Comparison of ENCODE assay signal across 24 cellular contexts in the genomic region with DNA sequence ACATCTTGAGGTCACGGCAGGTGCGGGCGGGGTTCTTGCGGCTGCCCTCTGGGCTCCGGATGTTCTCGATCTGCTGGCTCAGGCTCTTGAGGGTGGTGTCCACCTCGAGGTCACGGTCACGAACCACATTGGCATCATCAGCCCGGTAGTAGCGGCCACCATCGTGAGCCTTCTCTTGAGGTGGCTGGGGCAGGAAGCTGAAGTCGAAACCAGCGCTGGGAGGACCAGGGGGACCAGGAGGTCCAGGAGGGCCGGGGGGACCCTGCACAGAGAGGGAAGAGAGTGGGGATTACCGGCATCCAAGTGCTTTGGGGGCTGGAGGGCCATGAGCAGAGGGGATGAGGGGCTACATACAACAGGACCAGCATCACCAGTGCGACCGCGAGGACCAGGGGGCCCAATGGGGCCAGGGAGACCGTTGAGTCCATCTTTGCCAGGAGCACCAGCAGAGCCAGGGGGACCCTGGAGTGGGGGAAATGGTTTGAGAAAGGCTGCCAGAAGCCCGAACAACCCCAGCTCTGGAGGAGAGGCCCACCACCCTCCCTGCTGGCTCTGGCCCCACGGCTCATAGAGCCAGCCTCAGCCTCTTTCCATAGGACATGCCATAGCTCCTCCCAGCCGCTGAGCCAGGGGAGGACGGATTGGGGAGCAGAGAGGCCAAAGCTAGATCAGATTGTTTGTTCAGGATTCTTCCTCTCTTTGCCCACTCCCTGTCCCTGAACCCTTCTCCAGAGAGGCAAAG. TPM values are rescaled to one million over a fixed set of nuclear protein-coding genes. Genes with fewer than 3 reads are reported as not detected.
DNase-seq lines count a peak whose midpoint lies in the region; ATAC-seq and TF ChIP-seq lines count a peak whose summit lies in the region.
"Had no signal": no experiment of that assay in that cellular context is flagged by ENCODE, and none has a peak within 500 bp of the region (broad histone marks: within the 10 kb centered on the region; RNA-seq: fewer than 3 reads in every experiment).

No MANE protein-coding gene starts in this region.

- H3K4me3 ChIP-seq in brain microvascular endothelial cell (ENCODE audit: low read depth, low read length): no peak overlapping the region
- H3K4me3 ChIP-seq in mesenchymal stem cell (ENCODE audit: insufficient read depth in 1 of 2, low read depth in 1 of 2, low read length in 2 of 2): no peak overlapping the region
- H3K4me3 ChIP-seq in transverse colon: no peak overlapping the region
- H3K4me3 ChIP-seq: spleen, upper lobe of left lung had no signal

- H3K27ac ChIP-seq in brain microvascular endothelial cell (peak overlapping the region; percentile 9), mesenchymal stem cell (ENCODE audit: low read length, poor library complexity, severe bottlenecking) (peak overlapping the region; percentile 80), transverse colon (peak overlapping the region; percentile 6 to 83 (median 14))
- H3K27ac ChIP-seq: 22Rv1, foreskin keratinocyte, parathyroid adenoma, spleen, upper lobe of left lung had no signal

- H2BK12ac ChIP-seq in mesenchymal stem cell (ENCODE audit: low read length in 2 of 2): no peak overlapping the region

- H3K36me3 ChIP-seq in brain microvascular endothelial cell (replicated peaks) (peaks cover 95% of the 10 kb centered on the region), mesenchymal stem cell (ENCODE audit: control insufficient read depth in 1 of 2, insufficient read depth in 2 of 2, low read depth in 1 of 2, low read length in 2 of 2) (peaks cover 82 to 90% of the 10 kb centered on the region in 2 experiments), transverse colon (peaks cover 0 to 12% (median 0%) of the 10 kb centered on the region in 4 donors)

- intact Hi-C loops in activated CD8-positive, alpha-beta T cell treated with anti-CD3 and anti-CD28 coated beads for 36 hours (cut with micrococcal nuclease): no loop called here
- intact Hi-C loops in transverse colon (cut with DNase I; ENCODE audit: low total_unique reads): no loop called here

- in situ Hi-C loops in brain microvascular endothelial cell (cut with HindIII; ENCODE audit: low pct_ligation_motif_present, low sequenced_read_pairs) (no loop called here), transverse colon (cut with MboI; ENCODE audit: low pct_ligation_motif_present in 1 of 4, low pct_unique_long_range_greater_than_20kb in 1 of 4, low sequenced_read_pairs in 3 of 4) (no loop called here)

- H2AFZ ChIP-seq in mesenchymal stem cell (ENCODE audit: low read depth, low read length): no peak overlapping the region
- H2AFZ ChIP-seq: parathyroid adenoma had no signal

- TF ChIP-seq EP300 in transverse colon (IDR thresholded peaks at IDR 0.05; ENCODE audit: low read depth): no peak

- H3K4me1 Mint-ChIP-seq in activated CD8-positive, alpha-beta T cell treated with anti-CD3 and anti-CD28 coated beads for 36 hours (ENCODE audit: low read depth): peaks cover 12% of the 10 kb centered on the region
- H3K4me1 Mint-ChIP-seq in activated CD8-positive, alpha-beta T cell treated with anti-CD3 and anti-CD28 coated beads, Interleukin-2, amount 10 ng/mL, durations not matched to agents 7 days and 5 days (ENCODE audit: low read depth): peaks cover 21% of the 10 kb centered on the region
- H3K4me1 Mint-ChIP-seq in activated naive CD8-positive, alpha-beta T cell treated with anti-CD3 and anti-CD28 coated beads, Interleukin-2, amount 50 U/mL, for 24 hours: peaks cover 16% of the 10 kb centered on the region

- no peak overlapping the region for H3K4me2 ChIP-seq in mesenchymal stem cell (ENCODE audit: low read length, poor library complexity, severe bottlenecking)

- no peak overlapping the region for H3K23ac ChIP-seq in mesenchymal stem cell (ENCODE audit: low read length in 2 of 2)

- H3K9ac ChIP-seq in mesenchymal stem cell (ENCODE audit: low read length): peak overlapping the region; percentile 100
- H3K9ac ChIP-seq: parathyroid adenoma had no signal

- no peaks in the 10 kb centered on the region for H3K79me1 ChIP-seq in mesenchymal stem cell (replicated peaks; ENCODE audit: low read length, poor library complexity, severe bottlenecking)

- H3K9me3 Mint-ChIP-seq in activated CD8-positive, alpha-beta T cell treated with anti-CD3 and anti-CD28 coated beads for 36 hours: no peaks in the 10 kb centered on the region
- H3K9me3 Mint-ChIP-seq in activated CD8-positive, alpha-beta T cell treated with anti-CD3 and anti-CD28 coated beads, Interleukin-2, amount 10 ng/mL, durations not matched to agents 7 days and 5 days (ENCODE audit: insufficient read depth): no peaks in the 10 kb centered on the region
- no peaks in the 10 kb centered on the region for H3K9me3 Mint-ChIP-seq in activated naive CD8-positive, alpha-beta T cell treated with anti-CD3 and anti-CD28 coated beads, Interleukin-2, amount 50 U/mL, for 24 hours
- H3K9me3 Mint-ChIP-seq: stimulated activated effector memory CD8-positive, alpha-beta T cell treated with anti-CD3 and anti-CD28 coated beads, Interleukin-12 subunit alpha, Interleukin-12 subunit beta, amount 100 ng/mL, for 72 hours had no signal

- H2AK5ac ChIP-seq in mesenchymal stem cell (ENCODE audit: low read length, severe bottlenecking): no peak overlapping the region

- peak overlapping the region; percentile 8 for H3K27ac Mint-ChIP-seq in activated CD8-positive, alpha-beta T cell treated with anti-CD3 and anti-CD28 coated beads for 36 hours
- H3K27ac Mint-ChIP-seq in activated CD8-positive, alpha-beta T cell treated with anti-CD3 and anti-CD28 coated beads, Interleukin-2, amount 10 ng/mL, durations not matched to agents 7 days and 5 days: no peak overlapping the region
- H3K27ac Mint-ChIP-seq in activated naive CD8-positive, alpha-beta T cell treated with anti-CD3 and anti-CD28 coated beads, Interleukin-2, amount 50 U/mL, for 24 hours: no peak overlapping the region
- H3K27ac Mint-ChIP-seq: CD4-positive, alpha-beta memory T cell; stimulated activated effector memory CD8-positive, alpha-beta T cell treated with anti-CD3 and anti-CD28 coated beads, Interleukin-12 subunit alpha, Interleukin-12 subunit beta, amount 100 ng/mL, for 72 hours had no signal

- POLR2A ChIA-PET in activated CD8-positive, alpha-beta T cell treated with anti-CD3 and anti-CD28 coated beads for 36 hours (lab: Charles Lee): no interaction called here
- POLR2A ChIA-PET in activated CD8-positive, alpha-beta T cell treated with anti-CD3 and anti-CD28 coated beads, Interleukin-2, amount 10 ng/mL, durations not matched to agents 7 days and 5 days (lab: Charles Lee): no interaction called here

- peaks cover 67% of the 10 kb centered on the region for H3K4me1 ChIP-seq in mesenchymal stem cell (ENCODE audit: control insufficient read depth, insufficient read depth, low read depth, low read length)
- H3K4me1 ChIP-seq in transverse colon: peaks cover 0 to 20% (median 6%) of the 10 kb centered on the region in 4 donors
- H3K4me1 ChIP-seq: parathyroid adenoma had no signal

- peak overlapping the region in 1 of 2 experiments; percentile 16 for H3K18ac ChIP-seq in mesenchymal stem cell (ENCODE audit: low read depth in 1 of 2, low read length in 2 of 2)

- TF ChIP-seq CTCF in activated CD8-positive, alpha-beta T cell treated with anti-CD3 and anti-CD28 coated beads for 36 hours (IDR thresholded peaks at IDR 0.05): no peak
- no peak for TF ChIP-seq CTCF in brain microvascular endothelial cell (IDR thresholded peaks at IDR 0.05; ENCODE audit: low read depth, low read length, missing control alignments)
- no peak for TF ChIP-seq CTCF in transverse colon (IDR thresholded peaks at IDR 0.05)

- ATAC-seq in activated CD8-positive, alpha-beta T cell treated with anti-CD3 and anti-CD28 coated beads for 36 hours: no peak
- ATAC-seq in activated CD8-positive, alpha-beta T cell treated with anti-CD3 and anti-CD28 coated beads, Interleukin-2, amount 10 ng/mL, durations not matched to agents 7 days and 5 days: no peak
- no peak for ATAC-seq in GM18511 (IDR thresholded peaks at IDR 0.05; ENCODE audit: unreplicated experiment)
- ATAC-seq in activated naive CD8-positive, alpha-beta T cell treated with anti-CD3 and anti-CD28 coated beads, Interleukin-2, amount 50 U/mL, for 24 hours: no peak
- ATAC-seq: activated CD4-positive, CD25-positive, alpha-beta regulatory T cell treated with anti-CD3 and anti-CD28 coated beads, Interleukin-2, amount 50 U/mL, for 24 hours; foreskin keratinocyte; left colon; stimulated activated effector memory CD8-positive, alpha-beta T cell treated with anti-CD3 and anti-CD28 coated beads, Interleukin-12 subunit alpha, Interleukin-12 subunit beta, amount 100 ng/mL, for 72 hours had no signal

- H2BK120ac ChIP-seq in mesenchymal stem cell (ENCODE audit: low read depth, low read length): no peak overlapping the region

- H3K27me3 Mint-ChIP-seq in activated CD8-positive, alpha-beta T cell treated with anti-CD3 and anti-CD28 coated beads for 36 hours: no peaks in the 10 kb centered on the region
- no peaks in the 10 kb centered on the region for H3K27me3 Mint-ChIP-seq in activated CD8-positive, alpha-beta T cell treated with anti-CD3 and anti-CD28 coated beads, Interleukin-2, amount 10 ng/mL, durations not matched to agents 7 days and 5 days (ENCODE audit: low read depth)
- no peaks in the 10 kb centered on the region for H3K27me3 Mint-ChIP-seq in activated naive CD8-positive, alpha-beta T cell treated with anti-CD3 and anti-CD28 coated beads, Interleukin-2, amount 50 U/mL, for 24 hours
- H3K27me3 Mint-ChIP-seq: CD4-positive, alpha-beta memory T cell had no signal

- TF ChIP-seq POLR2A in transverse colon (IDR thresholded peaks at IDR 0.05): no peak

- H2BK15ac ChIP-seq in mesenchymal stem cell (ENCODE audit: low read depth, poor library complexity, severe bottlenecking): no peak overlapping the region

- no peak overlapping the region for H2BK5ac ChIP-seq in mesenchymal stem cell (ENCODE audit: low read depth, low read length, poor library complexity, severe bottlenecking)

- CTCF ChIA-PET in activated CD8-positive, alpha-beta T cell treated with anti-CD3 and anti-CD28 coated beads for 36 hours (lab: Charles Lee): interaction anchor here (1.0 kb wide), 1 partner anchor 17 kb away, joined by 4 read pairs; no protein-coding TSS in a partner anchor
- CTCF ChIA-PET in activated CD8-positive, alpha-beta T cell treated with anti-CD3 and anti-CD28 coated beads, Interleukin-2, amount 10 ng/mL, durations not matched to agents 7 days and 5 days (lab: Charles Lee): no interaction called here

- DNase-seq in activated CD8-positive, alpha-beta T cell treated with anti-CD3 and anti-CD28 coated beads for 36 hours: no peak
- DNase-seq in activated CD8-positive, alpha-beta T cell treated with anti-CD3 and anti-CD28 coated beads, Interleukin-2, amount 10 ng/mL, durations not matched to agents 7 days and 5 days: no peak
- peak; percentile 68 for DNase-seq in brain microvascular endothelial cell
- peak; percentile 55 for DNase-seq in mesenchymal stem cell
- no peak for DNase-seq in transverse colon
- no peak for DNase-seq in OCI-M1 (lab: John Stamatoyannopoulos, UW)
- DNase-seq in activated naive CD8-positive, alpha-beta T cell treated with anti-CD3 and anti-CD28 coated beads, Interleukin-2, amount 50 U/mL, for 24 hours: no peak
- DNase-seq: activated naive CD4-positive, alpha-beta T cell; CD4-positive, alpha-beta memory T cell; effector CD4-positive, alpha-beta T cell; foreskin keratinocyte; left colon; NCI-H1436 treated with DMSO at 0.1 percent for 48 hours; NCI-H446 treated with DMSO at 0.1 percent for 48 hours; SHP77; spleen; T-helper 2 cell had no signal

- no peak overlapping the region for H4K91ac ChIP-seq in mesenchymal stem cell (ENCODE audit: low read length)

- H3K27me3 ChIP-seq in brain microvascular endothelial cell (replicated peaks): no peaks in the 10 kb centered on the region
- H3K27me3 ChIP-seq in mesenchymal stem cell (ENCODE audit: control insufficient read depth in 1 of 2, insufficient read depth in 1 of 2, low read length in 2 of 2): no peaks in the 10 kb centered on the region
- H3K27me3 ChIP-seq in transverse colon: no peaks in the 10 kb centered on the region
- H3K27me3 ChIP-seq: foreskin keratinocyte, spleen, upper lobe of left lung had no signal

- H3K14ac ChIP-seq in mesenchymal stem cell (ENCODE audit: low read length in 2 of 2): no peak overlapping the region

- WGBS in mesenchymal stem cell: 92% methylated on average over 23 of the region's 24 CpGs
- 58 to 78% methylated on average over 3 to 24 of the region's 24 CpGs for WGBS in transverse colon (ENCODE audit: low coverage in 1 of 2), 2 donors

- no peaks in the 10 kb centered on the region for H3K36me3 Mint-ChIP-seq in activated CD8-positive, alpha-beta T cell treated with anti-CD3 and anti-CD28 coated beads for 36 hours (ENCODE audit: low read depth)
- H3K36me3 Mint-ChIP-seq in activated CD8-positive, alpha-beta T cell treated with anti-CD3 and anti-CD28 coated beads, Interleukin-2, amount 10 ng/mL, durations not matched to agents 7 days and 5 days (ENCODE audit: low read depth): no peaks in the 10 kb centered on the region
- H3K36me3 Mint-ChIP-seq in activated naive CD8-positive, alpha-beta T cell treated with anti-CD3 and anti-CD28 coated beads, Interleukin-2, amount 50 U/mL, for 24 hours (ENCODE audit: low read depth): no peaks in the 10 kb centered on the region
- H3K36me3 Mint-ChIP-seq: CD4-positive, alpha-beta memory T cell; stimulated activated effector memory CD8-positive, alpha-beta T cell treated with anti-CD3 and anti-CD28 coated beads, Interleukin-12 subunit alpha, Interleukin-12 subunit beta, amount 100 ng/mL, for 72 hours had no signal

- H3K4ac ChIP-seq in mesenchymal stem cell (ENCODE audit: low read depth in 1 of 2, low read length in 2 of 2): no peak overlapping the region

- H4K8ac ChIP-seq in mesenchymal stem cell (ENCODE audit: low read length): peak overlapping the region; percentile 22

- H3K9me3 ChIP-seq in mesenchymal stem cell (ENCODE audit: control insufficient read depth, low read length) (no peaks in the 10 kb centered on the region), transverse colon (no peaks in the 10 kb centered on the region)
- H3K9me3 ChIP-seq: spleen, upper lobe of left lung had no signal

- H3K4me3 Mint-ChIP-seq in activated CD8-positive, alpha-beta T cell treated with anti-CD3 and anti-CD28 coated beads for 36 hours: no peak overlapping the region
- H3K4me3 Mint-ChIP-seq in activated CD8-positive, alpha-beta T cell treated with anti-CD3 and anti-CD28 coated beads, Interleukin-2, amount 10 ng/mL, durations not matched to agents 7 days and 5 days: no peak overlapping the region
- H3K4me3 Mint-ChIP-seq in activated naive CD8-positive, alpha-beta T cell treated with anti-CD3 and anti-CD28 coated beads, Interleukin-2, amount 50 U/mL, for 24 hours: no peak overlapping the region
- H3K4me3 Mint-ChIP-seq: CD4-positive, alpha-beta memory T cell; stimulated activated effector memory CD8-positive, alpha-beta T cell treated with anti-CD3 and anti-CD28 coated beads, Interleukin-12 subunit alpha, Interleukin-12 subunit beta, amount 100 ng/mL, for 72 hours had no signal

RNA-seq across cellular contexts. Expression of a gene that starts 14.6 kb away (rescaled TPM):
- total RNA-seq in activated CD8-positive, alpha-beta T cell treated with anti-CD3 and anti-CD28 coated beads for 36 hours: 1 to 10 TPM in 1 of 2 experiments, under 1 TPM in 1; 0.92 to 1.0 TPM
- under 1 TPM; 0.18 to 0.26 TPM for total RNA-seq in activated CD8-positive, alpha-beta T cell treated with anti-CD3 and anti-CD28 coated beads, Interleukin-2, amount 10 ng/mL, durations not matched to agents 7 days and 5 days
- polyA plus RNA-seq in mesenchymal stem cell (2013, experiment 1 of 2): 4,381 TPM
- 4,150 TPM for polyA plus RNA-seq in mesenchymal stem cell (2013, experiment 2 of 2)
- 100 to 1,000 TPM in 2 of 4 donors, 10 to 100 TPM in 2; 13.0 to 210 (median 79.8) TPM for total RNA-seq in transverse colon
- polyA plus RNA-seq: CD4-positive, alpha-beta memory T cell had no signal

RNA-seq across cellular contexts. Expression of a gene that starts 21.0 kb away (rescaled TPM):
- total RNA-seq in activated CD8-positive, alpha-beta T cell treated with anti-CD3 and anti-CD28 coated beads for 36 hours: under 1 TPM in 1 of 2 experiments, not detected in 1; 0.34 TPM
- not detected for total RNA-seq in activated CD8-positive, alpha-beta T cell treated with anti-CD3 and anti-CD28 coated beads, Interleukin-2, amount 10 ng/mL, durations not matched to agents 7 days and 5 days
- 0.14 TPM for polyA plus RNA-seq in mesenchymal stem cell (2013, experiment 1 of 2)
- polyA plus RNA-seq in mesenchymal stem cell (2013, experiment 2 of 2): 0.08 TPM
- 10 to 100 TPM in 1 of 4 donors, 1 to 10 TPM in 3; 3.7 to 65.3 (median 7.6) TPM for total RNA-seq in transverse colon
- total RNA-seq: CD4-positive, alpha-beta memory T cell; foreskin keratinocyte; H1 had no signal
- polyA plus RNA-seq: CD4-positive, alpha-beta memory T cell; foreskin keratinocyte had no signal

RNA-seq across cellular contexts. Expression of a gene that starts 36.4 kb away (rescaled TPM):
- 10 to 100 TPM; 52.4 to 56.4 TPM for total RNA-seq in activated CD8-positive, alpha-beta T cell treated with anti-CD3 and anti-CD28 coated beads for 36 hours
- total RNA-seq in activated CD8-positive, alpha-beta T cell treated with anti-CD3 and anti-CD28 coated beads, Interleukin-2, amount 10 ng/mL, durations not matched to agents 7 days and 5 days: 100 to 1,000 TPM; 113 to 115 TPM
- 34.9 TPM for polyA plus RNA-seq in mesenchymal stem cell (2013, experiment 1 of 2)
- polyA plus RNA-seq in mesenchymal stem cell (2013, experiment 2 of 2): 33.0 TPM
- total RNA-seq in transverse colon: 10 to 100 TPM; 19.0 to 29.9 (median 27.7) TPM

RNA-seq across cellular contexts. Expression of a gene that starts 56.9 kb away (rescaled TPM):
- total RNA-seq in activated CD8-positive, alpha-beta T cell treated with anti-CD3 and anti-CD28 coated beads for 36 hours: 1 to 10 TPM in 1 of 2 experiments, under 1 TPM in 1; 0.47 to 1.3 TPM
- under 1 TPM; 0.50 to 0.55 TPM for total RNA-seq in activated CD8-positive, alpha-beta T cell treated with anti-CD3 and anti-CD28 coated beads, Interleukin-2, amount 10 ng/mL, durations not matched to agents 7 days and 5 days
- 17.9 TPM for polyA plus RNA-seq in mesenchymal stem cell (2013, experiment 1 of 2)
- polyA plus RNA-seq in mesenchymal stem cell (2013, experiment 2 of 2): 17.2 TPM
- 1 to 10 TPM in 1 of 4 donors, under 1 TPM in 2, not detected in 1; 0.14 to 1.8 (median 0.32) TPM for total RNA-seq in transverse colon

Comparison
In these comparisons a context has a peak if more than half of its experiments do, and no peak if none do; other contexts are left out.
1. DNase-seq: peak in brain microvascular endothelial cell (single experiment) and mesenchymal stem cell (single experiment); none in activated CD8-positive, alpha-beta T cell treated with anti-CD3 and anti-CD28 coated beads for 36 hours (single experiment), activated CD8-positive, alpha-beta T cell treated with anti-CD3 and anti-CD28 coated beads, Interleukin-2, amount 10 ng/mL, durations not matched to agents 7 days and 5 days (single experiment), transverse colon (single experiment), OCI-M1 (single experiment) and activated naive CD8-positive, alpha-beta T cell treated with anti-CD3 and anti-CD28 coated beads, Interleukin-2, amount 50 U/mL, for 24 hours (single experiment).
2. H3K27ac ChIP-seq: peak in every context shown above with its lines; median percentile 80 in mesenchymal stem cell; 14 in transverse colon; 9 in brain microvascular endothelial cell.
3. RNA of a gene that starts 14.6 kb away (total RNA-seq): 13.0 to 210 TPM in transverse colon; 0.92 to 1.0 TPM in activated CD8-positive, alpha-beta T cell treated with anti-CD3 and anti-CD28 coated beads for 36 hours and 0.18 to 0.26 TPM in activated CD8-positive, alpha-beta T cell treated with anti-CD3 and anti-CD28 coated beads, Interleukin-2, amount 10 ng/mL, durations not matched to agents 7 days and 5 days; every median in the first group is over 4 times any median in the second.